In the genomic region with DNA sequence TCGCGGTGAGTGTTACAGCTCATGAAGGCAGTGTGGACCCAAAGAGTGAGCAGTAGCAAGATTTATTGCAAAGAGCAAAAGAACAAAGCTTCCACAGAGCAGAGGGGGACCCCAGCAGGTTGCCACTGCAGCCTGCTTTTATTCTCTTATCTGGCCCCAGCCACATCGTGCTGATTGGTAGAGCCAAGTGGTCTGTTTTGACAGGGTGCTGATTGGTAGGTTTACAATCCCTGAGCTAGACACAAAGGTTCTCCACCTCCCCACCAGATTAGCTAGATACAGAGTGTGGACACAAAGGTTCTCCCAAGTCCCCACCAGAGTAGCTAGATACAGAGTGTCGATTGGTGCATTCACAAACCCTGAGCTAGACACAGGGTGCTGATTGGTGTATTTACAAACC, we compare ENCODE assay signal across 6 cellular contexts.
DNase-seq lines count a peak whose midpoint lies in the region; TF ChIP-seq lines count a peak whose summit lies in the region.
"Not testable (repeated sequence)": the region's sequence is repeated elsewhere in the genome, so short reads cannot be mapped to it uniquely, and the experiment has no call there.

No MANE protein-coding gene starts in this region.

- H3K27me3 Mint-ChIP-seq in endodermal cell (ENCODE audit: insufficient read depth), result not testable (repeated sequence)

- peak overlapping the region; percentile 11 for H2AFZ ChIP-seq in neuronal stem cell (ENCODE audit: low read length)

- not testable (repeated sequence) for H2AK5ac ChIP-seq in neuronal stem cell (ENCODE audit: low read depth, low read length)

- H4K91ac ChIP-seq in neuronal stem cell (ENCODE audit: low read depth, low read length, poor library complexity), result not testable (repeated sequence)

- H3K9me3 ChIP-seq in ES-I3 (ENCODE audit: control insufficient read depth, insufficient read depth, low read length); HUES6 (ENCODE audit: control insufficient read depth, insufficient read depth, low read depth, low read length); endodermal cell (ENCODE audit: control insufficient read depth, low read length); neuronal stem cell (replicated peaks in 1 of 2; ENCODE audit: control insufficient read depth in 2 of 2, insufficient read depth in 1 of 2, low read depth in 1 of 2, low read length in 2 of 2); testis: not testable (repeated sequence)

- H4K8ac ChIP-seq in neuronal stem cell (ENCODE audit: low read depth, low read length), result not testable (repeated sequence)

- not testable (repeated sequence) for TF ChIP-seq POLR2A in testis (IDR thresholded peaks at IDR 0.05)

- not testable (repeated sequence) for H3K27me3 ChIP-seq in HUES6 (ENCODE audit: control insufficient read depth, insufficient read depth, low read length); endodermal cell (ENCODE audit: control insufficient read depth, insufficient read depth, low read length, poor library complexity, severe bottlenecking); neuronal stem cell (ENCODE audit: control insufficient read depth in 3 of 3, insufficient read depth in 3 of 3, low read depth in 1 of 3, low read length in 3 of 3); testis

- H3K4me2 ChIP-seq in neuronal stem cell (ENCODE audit: insufficient read depth, low read length, poor library complexity, severe bottlenecking), result not testable (repeated sequence)

- H3K79me1 ChIP-seq in neuronal stem cell (ENCODE audit: low read depth, low read length), result not testable (repeated sequence)

- TF ChIP-seq CTCF in endodermal cell (conservative IDR thresholded peaks at IDR 0.05); testis (IDR thresholded peaks at IDR 0.05): not testable (repeated sequence)

- H3K18ac ChIP-seq in neuronal stem cell (ENCODE audit: low read length), result not testable (repeated sequence)

- not testable (repeated sequence) for H2BK12ac ChIP-seq in neuronal stem cell (ENCODE audit: low read length)

- peak overlapping the region; percentile 66; the same call in 1 of the 2 replicates for H3K9ac ChIP-seq in ES-I3 (ENCODE audit: low read depth, low read length)
- H3K9ac ChIP-seq in HUES6 (ENCODE audit: low read length), result peak overlapping the region; percentile 38
- not testable (repeated sequence) for H3K9ac ChIP-seq in endodermal cell (ENCODE audit: extremely low read depth, low read length, poor library complexity, severe bottlenecking); neuronal stem cell (ENCODE audit: low read depth, low read length, poor library complexity)

- not testable (repeated sequence) for H3K4ac ChIP-seq in neuronal stem cell (ENCODE audit: low read length)

- H3K36me3 ChIP-seq in ES-I3 (ENCODE audit: insufficient read depth, low read length); HUES6 (ENCODE audit: control insufficient read depth, insufficient read depth, low read length); endodermal cell (ENCODE audit: control insufficient read depth, insufficient read depth, low read length); neuronal stem cell (replicated peaks in 1 of 2; ENCODE audit: control insufficient read depth in 2 of 2, insufficient read depth in 2 of 2, low read length in 2 of 2); testis (ENCODE audit: low read depth, missing control alignments): not testable (repeated sequence)

- not testable (repeated sequence) for H3K14ac ChIP-seq in neuronal stem cell (ENCODE audit: low read length)

- not testable (repeated sequence) for H2BK5ac ChIP-seq in neuronal stem cell (ENCODE audit: low read length)

- not testable (repeated sequence) for H3K23ac ChIP-seq in neuronal stem cell (ENCODE audit: low read depth, low read length, poor library complexity)

- intact Hi-C loops in testis (cut with DNase I; ENCODE audit: low total_unique reads), result not testable (repeated sequence)

- H3K4me3 Mint-ChIP-seq in endodermal cell, result peak overlapping the region; percentile 62

- 83 to 100% methylated on average over 1 to 4 of the region's 4 CpGs for WGBS in endodermal cell (ENCODE audit: insufficient coverage in 1 of 2, insufficient read length in 1 of 2), 2 experiments
- no CpG with 5 or more reads among the region's 4 CpGs for WGBS in neuronal stem cell (ENCODE audit: extremely low coverage in 2 of 2, insufficient read length in 2 of 2, insufficient replicate concordance in 1 of 2), 2 donors
- 81 to 82% methylated on average over 4 of the region's 4 CpGs for whole genome bisulfite sequencing in testis, 2 donors

- H3K9me3 Mint-ChIP-seq in endodermal cell, result peaks cover 20% of the 10 kb centered on the region

- H3K4me1 Mint-ChIP-seq in endodermal cell, result not testable (repeated sequence)

- H3K36me3 Mint-ChIP-seq in endodermal cell (ENCODE audit: low read depth), result not testable (repeated sequence)

- peak overlapping the region; percentile 35 for H3K27ac Mint-ChIP-seq in endodermal cell

- DNase-seq in NCI-H510A treated with DMSO at 0.1 percent for 48 hours (lab: John Stamatoyannopoulos, UW), result peak; percentile 36
- DNase-seq in endodermal cell; neuronal stem cell (ENCODE audit: low spot score); testis: not testable (repeated sequence)

- not testable (repeated sequence) for H2BK15ac ChIP-seq in neuronal stem cell (ENCODE audit: low read length)

- peak overlapping the region; percentile 49; the same call in 1 of the 2 replicates for H3K4me3 ChIP-seq in HUES6 (ENCODE audit: low read depth, low read length)
- H3K4me3 ChIP-seq in endodermal cell (ENCODE audit: low read length); neuronal stem cell (ENCODE audit: low read length in 2 of 2): not testable (repeated sequence)
- H3K4me3 ChIP-seq in testis, result peak overlapping the region; percentile 22 to 50

- H2BK120ac ChIP-seq in neuronal stem cell (ENCODE audit: low read depth, low read length), result not testable (repeated sequence)

- H3K27ac ChIP-seq in HUES6 (ENCODE audit: low read depth, low read length); endodermal cell (ENCODE audit: low read depth, low read length); neuronal stem cell (replicated peaks; ENCODE audit: low read length); testis: not testable (repeated sequence)

- H3K4me1 ChIP-seq in ES-I3 (ENCODE audit: insufficient read depth, low read length); HUES6 (ENCODE audit: control insufficient read depth, insufficient read depth, low read length); endodermal cell (ENCODE audit: control insufficient read depth, insufficient read depth, low read length); neuronal stem cell (ENCODE audit: control insufficient read depth in 2 of 2, insufficient read depth in 1 of 2, low read depth in 1 of 2, low read length in 2 of 2); testis: not testable (repeated sequence)
